8 cellular contexts compared by ENCODE assay signal in genomic region chr13:109785141-109785891, GRCh38. TPM values are rescaled to one million over a fixed set of nuclear protein-coding genes. Genes with fewer than 3 reads are reported as not detected.
DNase-seq lines count a peak whose midpoint lies in the region; ATAC-seq, FAIRE-seq and TF ChIP-seq lines count a peak whose summit lies in the region.

No MANE protein-coding gene starts in this region.

- TF ChIP-seq POLR2A in lower leg skin (IDR thresholded peaks at IDR 0.05), result no peak
- no peak for TF ChIP-seq POLR2A in GM12892 (IDR thresholded peaks at IDR 0.05; ENCODE audit: low read depth, low read length)

- no peak for FAIRE-seq in GM12892 (lab: Jason Lieb, UNC)

- no peaks in the 10 kb centered on the region for H3K9me3 ChIP-seq in KOPT-K1 (ENCODE audit: insufficient read depth, low read length, poor library complexity, severe bottlenecking)

- TSS peak; percentile 7 for BruUV-seq in Calu3 (replicated peaks; lab: Mats Ljungman, UMichigan)

- H3K36me3 ChIP-seq in KOPT-K1 (ENCODE audit: insufficient read depth, low read length), result no peaks in the 10 kb centered on the region

- 1 to 7% methylated on average over 24 to 30 of the region's 98 CpGs for WGBS in lower leg skin, 2 donors

- H3K27ac Mint-ChIP-seq in Calu3 (ENCODE audit: unreplicated experiment), result no peak overlapping the region
- peak overlapping the region; percentile 83 for H3K27ac Mint-ChIP-seq in chondrocyte (ENCODE audit: unreplicated experiment)
- H3K27ac Mint-ChIP-seq in stimulated activated naive CD8-positive, alpha-beta T cell treated with anti-CD3 and anti-CD28 coated beads, Interleukin-15, Interleukin-2, amounts not matched to agents 100 ng/mL and 50 ng/mL, for 24 hours, result no peak overlapping the region

- H3K4me3 ChIP-seq in lower leg skin (ENCODE audit: low read depth, poor library complexity, severe bottlenecking), result peak overlapping the region; percentile 62

- H3K4me1 Mint-ChIP-seq in Calu3 (ENCODE audit: low read depth, unreplicated experiment), result peaks cover 7% of the 10 kb centered on the region
- H3K4me1 Mint-ChIP-seq in chondrocyte (ENCODE audit: low read depth), result peaks cover 44% of the 10 kb centered on the region
- H3K4me1 Mint-ChIP-seq in stimulated activated naive CD8-positive, alpha-beta T cell treated with anti-CD3 and anti-CD28 coated beads, Interleukin-15, Interleukin-2, amounts not matched to agents 100 ng/mL and 50 ng/mL, for 24 hours (ENCODE audit: low read depth), result peaks cover 26% of the 10 kb centered on the region

- peak overlapping the region; percentile 36 for H3K27ac ChIP-seq in KOPT-K1 (ENCODE audit: low read depth, low read length, poor library complexity, severe bottlenecking)

- no peak for ATAC-seq in HG03280 (IDR thresholded peaks at IDR 0.05; ENCODE audit: unreplicated experiment)

- H3K36me3 Mint-ChIP-seq in Calu3 (ENCODE audit: insufficient read depth, unreplicated experiment) (peaks cover 30% of the 10 kb centered on the region), chondrocyte (ENCODE audit: low read depth) (peaks cover 14% of the 10 kb centered on the region)
- H3K36me3 Mint-ChIP-seq in stimulated activated naive CD8-positive, alpha-beta T cell treated with anti-CD3 and anti-CD28 coated beads, Interleukin-15, Interleukin-2, amounts not matched to agents 100 ng/mL and 50 ng/mL, for 24 hours (ENCODE audit: low read depth), result no peaks in the 10 kb centered on the region

- H3K4me3 Mint-ChIP-seq in Calu3 (ENCODE audit: low read depth, unreplicated experiment) (peak overlapping the region; percentile 37), chondrocyte (ENCODE audit: unreplicated experiment) (peak overlapping the region; percentile 76)
- H3K4me3 Mint-ChIP-seq in stimulated activated naive CD8-positive, alpha-beta T cell treated with anti-CD3 and anti-CD28 coated beads, Interleukin-15, Interleukin-2, amounts not matched to agents 100 ng/mL and 50 ng/mL, for 24 hours, result peak overlapping the region; percentile 61

- CTCF ChIA-PET in Calu3 (lab: Charles Lee), result no interaction called here

- intact Hi-C loops in Calu3 (cut with micrococcal nuclease; ENCODE audit: unreplicated experiment), result loop anchor here (5.0 kb wide), 1 partner anchor 312 kb away; no protein-coding TSS in a partner anchor
- intact Hi-C loops in lower leg skin (cut with DNase I; ENCODE audit: low total_unique reads), result loop anchor here (10.0 kb wide), 1 partner anchor 641 kb away; no protein-coding TSS in a partner anchor

- TF ChIP-seq CTCF in Calu3 (IDR thresholded peaks at IDR 0.05; ENCODE audit: unreplicated experiment) (no peak), chondrocyte (IDR thresholded peaks at IDR 0.05) (peak; percentile 32), lower leg skin (IDR thresholded peaks at IDR 0.05) (no peak)

- DNase-seq in Calu3 (no peak), T1000 (lab: John Stamatoyannopoulos, UW) (peak; percentile 78), chondrocyte (ENCODE audit: low spot score) (peak; percentile 87), lower leg skin (ENCODE audit: low spot score in 2 of 2) (peak; percentile 32 to 90), GM12892 (ENCODE audit: insufficient read length) (no peak)

- H3K9me3 Mint-ChIP-seq in Calu3 (ENCODE audit: low read depth, unreplicated experiment) (no peaks in the 10 kb centered on the region), chondrocyte (ENCODE audit: low read depth) (no peaks in the 10 kb centered on the region)
- no peaks in the 10 kb centered on the region for H3K9me3 Mint-ChIP-seq in stimulated activated naive CD8-positive, alpha-beta T cell treated with anti-CD3 and anti-CD28 coated beads, Interleukin-15, Interleukin-2, amounts not matched to agents 100 ng/mL and 50 ng/mL, for 24 hours

- H3K27me3 Mint-ChIP-seq in Calu3 (ENCODE audit: unreplicated experiment), result no peaks in the 10 kb centered on the region
- H3K27me3 Mint-ChIP-seq in chondrocyte (ENCODE audit: low read depth), result no peaks in the 10 kb centered on the region
- peaks cover 17% of the 10 kb centered on the region for H3K27me3 Mint-ChIP-seq in stimulated activated naive CD8-positive, alpha-beta T cell treated with anti-CD3 and anti-CD28 coated beads, Interleukin-15, Interleukin-2, amounts not matched to agents 100 ng/mL and 50 ng/mL, for 24 hours

RNA-seq across cellular contexts. Expression of gene IRS2, which starts 1.1 kb away (rescaled TPM):
- total RNA-seq in Calu3 (2022), result 4.3 and 5.4 TPM in 2 replicates
- 25.8 to 43.5 TPM (median 42.9 TPM) in 3 replicates for total RNA-seq in chondrocyte
- 100 to 1,000 TPM in 1 of 4 donors, 10 to 100 TPM in 3; 52.6 to 114 (median 56.1) TPM for total RNA-seq in lower leg skin
- 0.17 TPM for polyA plus RNA-seq in GM12892 (2012; ENCODE audit: missing spikeins)

Comparison
In these comparisons a context has a peak if more than half of its experiments do, and no peak if none do; other contexts are left out.
1. DNase-seq: peak in T1000 (single experiment), chondrocyte (single experiment) and lower leg skin (2 of 2); none in Calu3 (single experiment) and GM12892 (single experiment).
2. Peak in every context shown above with its lines, with median percentiles within 50 percentile points of each other: H3K4me3 Mint-ChIP-seq.